ENCODE assay signal across 1 cellular context in the genomic region with DNA sequence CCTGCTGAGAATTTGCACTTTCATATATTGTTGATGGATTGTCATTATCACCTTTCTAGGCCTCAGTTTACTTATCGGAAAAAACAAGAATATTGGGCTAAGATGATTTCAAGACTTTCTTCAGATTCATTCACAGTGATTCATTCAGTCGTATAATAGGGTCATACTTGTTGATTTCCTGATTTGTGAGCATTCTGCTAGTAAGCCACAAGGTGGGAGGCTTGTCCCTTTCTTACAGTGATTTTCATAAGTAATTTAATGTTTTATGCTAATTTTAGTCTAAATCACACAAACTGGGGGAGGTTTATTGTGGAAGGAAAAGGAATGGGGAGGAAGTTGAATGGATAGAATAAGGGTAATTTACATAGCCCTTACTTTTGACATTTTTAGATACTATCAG.
A peak's percentile ranks its signal among the peaks of the same experiment; 100 is the strongest.
TF ChIP-seq lines count a peak whose summit lies in the region.

No MANE protein-coding gene starts in this region.

TF ChIP-seq in HEK293, 187 proteins besides CTCF, POLR2A, EP300 and RAD21 (continued from another document):
- TF ChIP-seq ZNF654 (tag by site-specific recombination; IDR thresholded peaks at IDR 0.05; ENCODE audit: low read depth) (peak; percentile 45), SCRT1 (tag by site-specific recombination; IDR thresholded peaks at IDR 0.05; ENCODE audit: borderline replicate concordance) (peak; percentile 82; the same call in 1 of the 2 replicates), ZNF112 (tag by site-specific recombination; IDR thresholded peaks at IDR 0.05) (no peak), ZNF114 (tag by site-specific recombination; IDR thresholded peaks at IDR 0.05) (no peak), ZNF302 (tag by site-specific recombination; IDR thresholded peaks at IDR 0.05; ENCODE audit: low read depth) (no peak)
- TF ChIP-seq, protein P1, sequence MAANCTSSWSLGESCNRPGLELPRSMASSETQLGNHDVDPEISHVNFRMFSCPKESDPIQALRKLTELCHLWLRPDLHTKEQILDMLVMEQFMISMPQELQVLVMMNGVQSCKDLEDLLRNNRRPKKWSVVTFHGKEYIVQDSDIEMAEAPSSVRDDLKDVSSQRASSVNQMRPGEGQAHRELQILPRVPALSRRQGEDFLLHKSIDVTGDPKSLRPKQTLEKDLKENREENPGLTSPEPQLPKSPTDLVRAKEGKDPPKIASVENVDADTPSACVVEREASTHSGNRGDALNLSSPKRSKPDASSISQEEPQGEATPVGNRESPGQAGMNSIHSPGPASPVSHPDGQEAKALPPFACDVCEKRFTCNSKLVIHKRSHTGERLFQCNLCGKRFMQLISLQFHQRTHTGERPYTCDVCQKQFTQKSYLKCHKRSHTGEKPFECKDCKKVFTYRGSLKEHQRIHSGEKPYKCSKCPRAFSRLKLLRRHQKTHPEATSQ (tag by site-specific recombination; IDR thresholded peaks at IDR 0.05), result no peak
- TF ChIP-seq, protein P2, sequence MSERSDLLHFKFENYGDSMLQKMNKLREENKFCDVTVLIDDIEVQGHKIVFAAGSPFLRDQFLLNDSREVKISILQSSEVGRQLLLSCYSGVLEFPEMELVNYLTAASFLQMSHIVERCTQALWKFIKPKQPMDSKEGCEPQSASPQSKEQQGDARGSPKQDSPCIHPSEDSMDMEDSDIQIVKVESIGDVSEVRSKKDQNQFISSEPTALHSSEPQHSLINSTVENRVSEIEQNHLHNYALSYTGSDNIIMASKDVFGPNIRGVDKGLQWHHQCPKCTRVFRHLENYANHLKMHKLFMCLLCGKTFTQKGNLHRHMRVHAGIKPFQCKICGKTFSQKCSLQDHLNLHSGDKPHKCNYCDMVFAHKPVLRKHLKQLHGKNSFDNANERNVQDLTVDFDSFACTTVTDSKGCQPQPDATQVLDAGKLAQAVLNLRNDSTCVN (tag by site-specific recombination; optimal IDR thresholded peaks at IDR 0.05), result no peak
